Comparison of ENCODE assay signal across 12 cellular contexts in the genomic region with DNA sequence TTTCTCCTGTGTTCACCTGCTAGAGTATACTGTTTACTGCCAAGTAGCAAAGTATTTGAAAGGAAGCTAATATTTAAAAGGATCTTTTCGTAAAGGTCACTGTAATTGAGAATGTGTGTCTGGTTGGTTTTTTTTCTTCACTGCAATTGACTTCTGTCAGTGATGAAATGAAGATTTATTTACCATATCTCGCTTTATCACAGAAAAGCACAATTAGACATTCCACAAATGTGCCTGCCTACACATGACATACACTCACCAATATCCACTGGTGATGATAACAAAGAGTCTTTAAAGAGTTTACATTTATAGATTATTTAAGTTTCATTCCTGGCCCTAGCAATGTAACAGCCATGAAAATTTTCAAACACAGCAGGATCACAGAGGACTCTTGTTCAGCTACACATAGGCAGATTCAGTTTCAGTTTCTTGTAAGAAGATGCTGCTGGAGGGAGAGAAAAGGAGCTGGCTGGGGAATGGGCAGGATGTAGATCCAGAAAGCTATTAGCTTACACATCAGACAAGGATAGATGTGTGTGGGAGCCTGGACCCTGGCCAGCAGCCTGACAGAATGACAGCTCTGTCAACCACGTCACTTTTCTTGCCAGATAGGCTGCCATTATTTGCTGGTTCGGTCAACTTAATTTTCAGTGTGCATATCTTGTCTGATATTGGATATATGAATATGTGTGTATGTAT.
DNase-seq lines count a peak whose midpoint lies in the region; ATAC-seq and TF ChIP-seq lines count a peak whose summit lies in the region.
"Had no signal": no experiment of that assay in that cellular context is flagged by ENCODE, and none has a peak within 500 bp of the region (broad histone marks: within the 10 kb centered on the region; RNA-seq: fewer than 3 reads in every experiment).

No MANE protein-coding gene starts in this region.

- no peaks in the 10 kb centered on the region for H3K9me3 Mint-ChIP-seq in activated naive CD4-positive, alpha-beta T cell treated with anti-CD3 and anti-CD28 coated beads for 36 hours

- intact Hi-C loops in activated naive CD4-positive, alpha-beta T cell treated with anti-CD3 and anti-CD28 coated beads for 36 hours (cut with micrococcal nuclease): no loop called here

- H3K27me3 Mint-ChIP-seq in activated naive CD4-positive, alpha-beta T cell treated with anti-CD3 and anti-CD28 coated beads for 36 hours (ENCODE audit: low read depth): no peaks in the 10 kb centered on the region
- H3K27me3 Mint-ChIP-seq: activated naive CD8-positive, alpha-beta T cell had no signal

- no peak overlapping the region for H3K4me3 ChIP-seq in fibroblast of mammary gland (ENCODE audit: control insufficient read depth, low read depth, low read length)
- H3K4me3 ChIP-seq: thyroid gland had no signal

- peaks cover 27% of the 10 kb centered on the region for H3K36me3 Mint-ChIP-seq in activated naive CD4-positive, alpha-beta T cell treated with anti-CD3 and anti-CD28 coated beads for 36 hours (ENCODE audit: low read depth)

- TF ChIP-seq CTCF in fibroblast of mammary gland (conservative IDR thresholded peaks at IDR 0.05; ENCODE audit: control insufficient read depth, insufficient read depth, low read depth, low read length): no peak

- ATAC-seq in GM21447 (IDR thresholded peaks at IDR 0.05; ENCODE audit: unreplicated experiment) (no peak), HG03378 (IDR thresholded peaks at IDR 0.05; ENCODE audit: unreplicated experiment) (no peak)

- DNase-seq in NCI-H82 (lab: John Stamatoyannopoulos, UW): peak; percentile 5
- DNase-seq in NCI-H82 treated with DMSO at 0.1 percent for 48 hours (lab: John Stamatoyannopoulos, UW; ENCODE audit: unreplicated experiment): no peak
- peak; percentile 37 for DNase-seq in fibroblast of mammary gland (ENCODE audit: low read depth)
- peak; percentile 78 for DNase-seq in putamen (ENCODE audit: low spot score)
- DNase-seq in activated naive CD4-positive, alpha-beta T cell treated with anti-CD3 and anti-CD28 coated beads for 36 hours: no peak
- DNase-seq: activated CD4-positive, CD25-positive, alpha-beta regulatory T cell treated with anti-CD3 and anti-CD28 coated beads, Interleukin-2, amount 50 U/mL, for 72 hours; NCI-H1436; thyroid gland had no signal

- H3K27ac Mint-ChIP-seq in activated naive CD4-positive, alpha-beta T cell treated with anti-CD3 and anti-CD28 coated beads for 36 hours: no peak overlapping the region
- H3K27ac Mint-ChIP-seq: activated naive CD8-positive, alpha-beta T cell had no signal

- CTCF ChIA-PET in activated naive CD4-positive, alpha-beta T cell treated with anti-CD3 and anti-CD28 coated beads for 36 hours (lab: Charles Lee): no interaction called here

- no peak overlapping the region for H3K4me3 Mint-ChIP-seq in activated naive CD4-positive, alpha-beta T cell treated with anti-CD3 and anti-CD28 coated beads for 36 hours
- H3K4me3 Mint-ChIP-seq: activated naive CD8-positive, alpha-beta T cell had no signal

- peaks cover 9% of the 10 kb centered on the region for H3K4me1 Mint-ChIP-seq in activated naive CD4-positive, alpha-beta T cell treated with anti-CD3 and anti-CD28 coated beads for 36 hours (ENCODE audit: low read depth)

TF ChIP-seq in PFSK-1, 5 proteins besides CTCF, POLR2A, EP300 and RAD21:
- TF ChIP-seq TAF1 (IDR thresholded peaks at IDR 0.05; ENCODE audit: borderline replicate concordance, insufficient read depth, low read length): no peak
- peak; percentile 36 for TF ChIP-seq FOXP2 (optimal IDR thresholded peaks at IDR 0.05; ENCODE audit: borderline replicate concordance, extremely low read depth, extremely low read length, insufficient read depth)
- 0 out of 2 replicates have a peak, but pooled peaks have one; percentile 55 for TF ChIP-seq SIN3A (IDR thresholded peaks at IDR 0.05; ENCODE audit: borderline replicate concordance, insufficient read depth, low read length)

Comparison
In these comparisons a context has a peak if more than half of its experiments do, and no peak if none do; other contexts are left out.
1. DNase-seq: peak in NCI-H82 (single experiment), fibroblast of mammary gland (single experiment) and putamen (single experiment); none in NCI-H82 treated with DMSO at 0.1 percent for 48 hours (single experiment) and activated naive CD4-positive, alpha-beta T cell treated with anti-CD3 and anti-CD28 coated beads for 36 hours (single experiment).